Comparison of ENCODE assay signal across 8 cellular contexts in the genomic region with DNA sequence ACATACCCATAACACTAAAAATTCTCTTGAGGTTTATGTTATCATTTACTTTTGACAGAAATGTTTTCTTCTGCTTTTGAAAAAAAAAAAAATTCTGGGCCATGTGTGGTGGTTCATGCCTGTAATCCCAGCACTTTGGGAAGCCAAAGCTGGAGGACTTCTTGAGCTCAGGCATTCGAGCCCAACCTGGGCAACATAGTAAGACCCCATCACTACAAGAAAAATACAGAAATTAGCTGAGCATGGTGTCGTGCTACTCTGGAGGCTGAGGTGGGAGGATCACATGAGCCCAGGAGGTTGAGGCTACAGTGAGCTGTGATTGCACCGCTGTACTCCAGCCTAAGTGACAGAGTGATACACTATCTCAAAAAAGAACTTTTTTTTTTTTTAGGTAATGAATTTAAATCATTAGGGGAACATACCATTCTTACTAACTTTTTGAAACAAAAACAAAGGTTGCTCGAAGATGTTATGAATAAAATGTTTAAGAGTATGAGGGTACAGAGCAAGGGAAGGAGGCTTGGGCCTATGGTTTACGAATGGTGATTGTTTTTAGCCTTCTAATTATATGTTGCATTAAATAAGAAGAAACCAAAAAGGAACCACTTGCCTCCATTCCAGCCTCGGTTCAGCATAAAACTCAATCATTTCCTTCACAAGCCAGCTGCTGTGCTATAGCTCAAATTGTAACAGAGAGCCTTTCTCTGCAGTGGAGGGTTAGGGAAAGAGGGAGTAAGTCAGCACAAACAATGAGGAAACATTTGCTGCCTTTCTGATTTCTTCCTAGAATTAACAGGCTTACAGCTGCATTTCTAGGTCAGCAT.
A peak's percentile ranks its signal among the peaks of the same experiment; 100 is the strongest.
DNase-seq lines count a peak whose midpoint lies in the region; ATAC-seq and TF ChIP-seq lines count a peak whose summit lies in the region.

No MANE protein-coding gene starts in this region.

- DNase-seq in A673 (ENCODE audit: low spot score) = peak; percentile 47
- DNase-seq in SK-N-SH = no peak
- peak; percentile 83 for DNase-seq in foreskin melanocyte
- no peak for DNase-seq in neuronal stem cell (ENCODE audit: low spot score)
- DNase-seq in stimulated activated CD4-positive, alpha-beta T cell treated with anti-CD3 and anti-CD28 coated beads, Interleukin-4, amount 100 ng/mL, for 24 hours = no peak
- DNase-seq in SK-N-DZ (ENCODE audit: low spot score) = no peak
- DNase-seq in posterior vena cava (ENCODE audit: low spot score) = no peak

- no peak overlapping the region for H3K23ac ChIP-seq in neuronal stem cell (ENCODE audit: low read depth, low read length, poor library complexity)

- H3K79me2 ChIP-seq in SK-N-SH (ENCODE audit: insufficient read depth) = peaks cover 14% of the 10 kb centered on the region; the same call in 1 of the 2 replicates

- H3K9me3 ChIP-seq in A673 (ENCODE audit: low read depth, low read length, poor library complexity, severe bottlenecking) (no peaks in the 10 kb centered on the region), SK-N-SH (no peaks in the 10 kb centered on the region), neuronal stem cell (replicated peaks in 1 of 2; ENCODE audit: control insufficient read depth in 2 of 2, insufficient read depth in 1 of 2, low read depth in 1 of 2, low read length in 2 of 2) (no peaks in the 10 kb centered on the region)

- no peaks in the 10 kb centered on the region for H3K9me2 ChIP-seq in SK-N-SH

- no peak overlapping the region for H2BK15ac ChIP-seq in neuronal stem cell (ENCODE audit: low read length)

- no peak overlapping the region for H4K8ac ChIP-seq in neuronal stem cell (ENCODE audit: low read depth, low read length)

- POLR2A ChIA-PET in A673 (lab: Charles Lee; ENCODE audit: low non-redundant PET) (interaction anchor here (0.7 kb wide), 1 partner anchor 259 kb away, joined by 6 read pairs; no protein-coding TSS in a partner anchor), SK-N-SH (lab: Yijun Ruan, JAX) (no interaction called here)

- H3K27me3 ChIP-seq in A673 (replicated peaks; ENCODE audit: insufficient read depth, low read depth, low read length, poor library complexity) (no peaks in the 10 kb centered on the region), SK-N-SH (ENCODE audit: insufficient read depth) (no peaks in the 10 kb centered on the region), neuronal stem cell (ENCODE audit: control insufficient read depth in 3 of 3, insufficient read depth in 3 of 3, low read depth in 1 of 3, low read length in 3 of 3) (no peaks in the 10 kb centered on the region)

- no peaks in the 10 kb centered on the region for H3K79me1 ChIP-seq in neuronal stem cell (ENCODE audit: low read depth, low read length)

- H3K27ac ChIP-seq in A673 (ENCODE audit: low read depth, low read length, poor library complexity, severe bottlenecking) (peak overlapping the region; percentile 83), SK-N-SH (ENCODE audit: low read depth in 2 of 2, low read length in 1 of 2) (peak overlapping the region; percentile 87 to 88), neuronal stem cell (replicated peaks; ENCODE audit: low read length) (no peak overlapping the region)

- CTCF ChIA-PET in A673 (lab: Charles Lee) = interaction anchor here (0.6 kb wide), 2 partner anchors 62 to 89 kb away, joined by 3 to 5 read pairs; no protein-coding TSS in a partner anchor
- CTCF ChIA-PET in SK-N-SH (lab: Yijun Ruan, JAX) = no interaction called here

- no peak for TF ChIP-seq EP300 in SK-N-SH (IDR thresholded peaks at IDR 0.05; ENCODE audit: borderline replicate concordance in 1 of 2, low read depth in 1 of 2, low read length in 1 of 2)

- TF ChIP-seq RAD21 in SK-N-SH (IDR thresholded peaks at IDR 0.05; ENCODE audit: low read length) = no peak

- intact Hi-C loops in A673 (cut with micrococcal nuclease; ENCODE audit: unreplicated experiment) = no loop called here
- intact Hi-C loops in posterior vena cava (cut with DNase I) = no loop called here

- 28% methylated on average over 6 of the region's 6 CpGs for WGBS in SK-N-SH (ENCODE audit: low lambda C conversion rate)
- 100% methylated on average over 1 of the region's 6 CpGs; no CpG with 5 or more reads in 1 of the 2 donors for WGBS in neuronal stem cell (ENCODE audit: extremely low coverage in 2 of 2, insufficient read length in 2 of 2, insufficient replicate concordance in 1 of 2), 2 donors

- no peak overlapping the region for H2BK5ac ChIP-seq in neuronal stem cell (ENCODE audit: low read length)

- no peak overlapping the region for H2BK12ac ChIP-seq in neuronal stem cell (ENCODE audit: low read length)

- H3K4me3 ChIP-seq in A673 (ENCODE audit: low read depth, low read length, poor library complexity, severe bottlenecking) (peak overlapping the region; percentile 9), SK-N-SH (ENCODE audit: low read depth in 2 of 2, low read length in 1 of 2) (peak overlapping the region; percentile 32 to 54; a peak in 3 of 4 replicates), neuronal stem cell (ENCODE audit: low read length in 2 of 2) (no peak overlapping the region)

- H3K36me3 ChIP-seq in A673 (ENCODE audit: insufficient read depth, low read length, poor library complexity, severe bottlenecking) (no peaks in the 10 kb centered on the region), SK-N-SH (replicated peaks in 1 of 2; ENCODE audit: control insufficient read depth in 1 of 2, insufficient read depth in 2 of 2, low read length in 1 of 2) (no peaks in the 10 kb centered on the region), neuronal stem cell (replicated peaks in 1 of 2; ENCODE audit: control insufficient read depth in 2 of 2, insufficient read depth in 2 of 2, low read length in 2 of 2) (no peaks in the 10 kb centered on the region)

- peak overlapping the region; percentile 76 for H3K4me2 ChIP-seq in SK-N-SH
- no peak overlapping the region for H3K4me2 ChIP-seq in neuronal stem cell (ENCODE audit: insufficient read depth, low read length, poor library complexity, severe bottlenecking)

- H3K9ac ChIP-seq in SK-N-SH (peak overlapping the region; percentile 68), neuronal stem cell (ENCODE audit: low read depth, low read length, poor library complexity) (no peak overlapping the region)

- H3K14ac ChIP-seq in neuronal stem cell (ENCODE audit: low read length) = no peak overlapping the region

- H4K20me1 ChIP-seq in SK-N-SH (ENCODE audit: insufficient read depth) = no peaks in the 10 kb centered on the region

- H3F3A ChIP-seq in SK-N-SH (replicated peaks; ENCODE audit: insufficient read depth) = peaks cover 35% of the 10 kb centered on the region

- no peak overlapping the region for H3K18ac ChIP-seq in neuronal stem cell (ENCODE audit: low read length)

- TF ChIP-seq CTCF in A673 (conservative IDR thresholded peaks at IDR 0.05; ENCODE audit: low read depth, low read length) (no peak), SK-N-SH (IDR thresholded peaks at IDR 0.05) (no peak)

- BruUV-seq in A673 (replicated peaks; lab: Mats Ljungman, UMichigan) = no TSS peak

- peaks cover 5% of the 10 kb centered on the region for H3K4me1 ChIP-seq in A673 (ENCODE audit: insufficient read depth, low read length, poor library complexity, severe bottlenecking)
- peaks cover 2 to 21% of the 10 kb centered on the region in 2 experiments for H3K4me1 ChIP-seq in SK-N-SH (ENCODE audit: control insufficient read depth in 1 of 2, insufficient read depth in 2 of 2, low read depth in 1 of 2, low read length in 1 of 2)
- peaks cover 15 to 22% of the 10 kb centered on the region in 2 donors for H3K4me1 ChIP-seq in neuronal stem cell (ENCODE audit: control insufficient read depth in 2 of 2, insufficient read depth in 1 of 2, low read depth in 1 of 2, low read length in 2 of 2)

- H4K91ac ChIP-seq in neuronal stem cell (ENCODE audit: low read depth, low read length, poor library complexity) = no peak overlapping the region

- no peak overlapping the region for H3K4ac ChIP-seq in neuronal stem cell (ENCODE audit: low read length)

- no peak for ATAC-seq in GM19023 (IDR thresholded peaks at IDR 0.05; ENCODE audit: unreplicated experiment)

- no peak overlapping the region for H2AK5ac ChIP-seq in neuronal stem cell (ENCODE audit: low read depth, low read length)

- H2AFZ ChIP-seq in SK-N-SH (ENCODE audit: low read depth) (peak overlapping the region; percentile 50), neuronal stem cell (ENCODE audit: low read length) (peak overlapping the region; percentile 79)

- no peak overlapping the region for H2BK120ac ChIP-seq in neuronal stem cell (ENCODE audit: low read depth, low read length)

TF ChIP-seq in SK-N-SH, 30 proteins besides CTCF, POLR2A, EP300 and RAD21 (continues in another document):
- TF ChIP-seq MXI1 (IDR thresholded peaks at IDR 0.05; ENCODE audit: low read depth, low read length) = no peak
- no peak for TF ChIP-seq GABPA (IDR thresholded peaks at IDR 0.05; ENCODE audit: low read depth)
- TF ChIP-seq RFX5 (IDR thresholded peaks at IDR 0.05; ENCODE audit: low read length) = no peak
- TF ChIP-seq, protein P1, sequence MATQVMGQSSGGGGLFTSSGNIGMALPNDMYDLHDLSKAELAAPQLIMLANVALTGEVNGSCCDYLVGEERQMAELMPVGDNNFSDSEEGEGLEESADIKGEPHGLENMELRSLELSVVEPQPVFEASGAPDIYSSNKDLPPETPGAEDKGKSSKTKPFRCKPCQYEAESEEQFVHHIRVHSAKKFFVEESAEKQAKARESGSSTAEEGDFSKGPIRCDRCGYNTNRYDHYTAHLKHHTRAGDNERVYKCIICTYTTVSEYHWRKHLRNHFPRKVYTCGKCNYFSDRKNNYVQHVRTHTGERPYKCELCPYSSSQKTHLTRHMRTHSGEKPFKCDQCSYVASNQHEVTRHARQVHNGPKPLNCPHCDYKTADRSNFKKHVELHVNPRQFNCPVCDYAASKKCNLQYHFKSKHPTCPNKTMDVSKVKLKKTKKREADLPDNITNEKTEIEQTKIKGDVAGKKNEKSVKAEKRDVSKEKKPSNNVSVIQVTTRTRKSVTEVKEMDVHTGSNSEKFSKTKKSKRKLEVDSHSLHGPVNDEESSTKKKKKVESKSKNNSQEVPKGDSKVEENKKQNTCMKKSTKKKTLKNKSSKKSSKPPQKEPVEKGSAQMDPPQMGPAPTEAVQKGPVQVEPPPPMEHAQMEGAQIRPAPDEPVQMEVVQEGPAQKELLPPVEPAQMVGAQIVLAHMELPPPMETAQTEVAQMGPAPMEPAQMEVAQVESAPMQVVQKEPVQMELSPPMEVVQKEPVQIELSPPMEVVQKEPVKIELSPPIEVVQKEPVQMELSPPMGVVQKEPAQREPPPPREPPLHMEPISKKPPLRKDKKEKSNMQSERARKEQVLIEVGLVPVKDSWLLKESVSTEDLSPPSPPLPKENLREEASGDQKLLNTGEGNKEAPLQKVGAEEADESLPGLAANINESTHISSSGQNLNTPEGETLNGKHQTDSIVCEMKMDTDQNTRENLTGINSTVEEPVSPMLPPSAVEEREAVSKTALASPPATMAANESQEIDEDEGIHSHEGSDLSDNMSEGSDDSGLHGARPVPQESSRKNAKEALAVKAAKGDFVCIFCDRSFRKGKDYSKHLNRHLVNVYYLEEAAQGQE (IDR thresholded peaks at IDR 0.05; ENCODE audit: low read depth, low read length) = no peak

Comparison
In these comparisons a context has a peak if more than half of its experiments do, and no peak if none do; other contexts are left out.
1. DNase-seq: peak in A673 (single experiment) and foreskin melanocyte (single experiment); none in SK-N-SH (single experiment), neuronal stem cell (single experiment), stimulated activated CD4-positive, alpha-beta T cell treated with anti-CD3 and anti-CD28 coated beads, Interleukin-4, amount 100 ng/mL, for 24 hours (single experiment), SK-N-DZ (single experiment) and posterior vena cava (single experiment).
2. H3K4me3 ChIP-seq: peak in A673 (single experiment) and SK-N-SH (2 of 2); none in neuronal stem cell (0 of 2).